Comparison of ENCODE assay signal across 1 cellular context in genomic region chr6:291697-292505, GRCh38.
TF ChIP-seq lines count a peak whose summit lies in the region.

A gene with protein sequence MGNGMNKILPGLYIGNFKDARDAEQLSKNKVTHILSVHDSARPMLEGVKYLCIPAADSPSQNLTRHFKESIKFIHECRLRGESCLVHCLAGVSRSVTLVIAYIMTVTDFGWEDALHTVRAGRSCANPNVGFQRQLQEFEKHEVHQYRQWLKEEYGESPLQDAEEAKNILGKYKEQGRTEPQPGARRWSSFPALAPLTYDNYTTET (plus strand): TSS chr6:292487. CDS start chr6:292540, 53 bp downstream.

TF ChIP-seq in HepG2, 621 proteins besides CTCF, POLR2A, EP300 and RAD21 (continued from another document and continues in another):
- TF ChIP-seq ZBTB4 (CRISPR knock-in tag; IDR thresholded peaks at IDR 0.05; ENCODE audit: borderline replicate concordance) (no peak), FOXO1 (CRISPR knock-in tag; IDR thresholded peaks at IDR 0.05) (peak; percentile 61), KDM1A (CRISPR knock-in tag; IDR thresholded peaks at IDR 0.05) (no peak), ZNF615 (CRISPR knock-in tag; IDR thresholded peaks at IDR 0.05; ENCODE audit: borderline replicate concordance) (no peak), ZNF274 (CRISPR knock-in tag; IDR thresholded peaks at IDR 0.05) (peak; percentile 74; the same call in 1 of the 2 replicates), PBX2 (CRISPR knock-in tag; IDR thresholded peaks at IDR 0.05) (no peak), ONECUT2 (CRISPR knock-in tag; IDR thresholded peaks at IDR 0.05) (no peak), HDAC1 (CRISPR knock-in tag; IDR thresholded peaks at IDR 0.05) (no peak), TCF7L2 (IDR thresholded peaks at IDR 0.05; ENCODE audit: low read depth, low read length) (no peak), ZNF670 (CRISPR knock-in tag; IDR thresholded peaks at IDR 0.05; ENCODE audit: borderline replicate concordance) (peak; percentile 66; the same call in 1 of the 2 replicates), ZNF614 (CRISPR knock-in tag; IDR thresholded peaks at IDR 0.05; ENCODE audit: borderline replicate concordance) (no peak), SOX6 (IDR thresholded peaks at IDR 0.05) (no peak), SOX6 (CRISPR knock-in tag; IDR thresholded peaks at IDR 0.05) (0 out of 2 replicates have a peak, but pooled peaks have one; percentile 28), SPEN (CRISPR knock-in tag; IDR thresholded peaks at IDR 0.05; ENCODE audit: low read depth) (peak; percentile 67), RFXANK (CRISPR knock-in tag; IDR thresholded peaks at IDR 0.05) (no peak), NAIF1 (CRISPR knock-in tag; IDR thresholded peaks at IDR 0.05; ENCODE audit: borderline replicate concordance) (peak; percentile 40; the same call in 1 of the 2 replicates), ADNP (CRISPR knock-in tag; IDR thresholded peaks at IDR 0.05) (no peak; the same call in 1 of the 2 replicates), ZNF367 (CRISPR knock-in tag; IDR thresholded peaks at IDR 0.05; ENCODE audit: borderline replicate concordance) (no peak), NFIB (CRISPR knock-in tag; IDR thresholded peaks at IDR 0.05; ENCODE audit: borderline replicate concordance) (no peak), ASH2L (IDR thresholded peaks at IDR 0.05; ENCODE audit: insufficient read length, low read depth, low read length) (no peak), ATRX (CRISPR knock-in tag; IDR thresholded peaks at IDR 0.05; ENCODE audit: borderline replicate concordance) (no peak), ZNF251 (CRISPR knock-in tag; IDR thresholded peaks at IDR 0.05) (no peak), ESRRA (CRISPR knock-in tag; IDR thresholded peaks at IDR 0.05; ENCODE audit: low read depth) (peak; percentile 31; the same call in 1 of the 2 replicates), RBFOX2 (IDR thresholded peaks at IDR 0.05; ENCODE audit: low read depth, low read length) (peak; percentile 87), SSRP1 (CRISPR knock-in tag; IDR thresholded peaks at IDR 0.05) (0 out of 2 replicates have a peak, but pooled peaks have one; percentile 8), ZSCAN9 (CRISPR knock-in tag; IDR thresholded peaks at IDR 0.05; ENCODE audit: borderline replicate concordance) (no peak), MAF1 (CRISPR knock-in tag; IDR thresholded peaks at IDR 0.05; ENCODE audit: borderline replicate concordance) (peak; percentile 25; the same call in 1 of the 2 replicates), POLR2AphosphoS2 (IDR thresholded peaks at IDR 0.05; ENCODE audit: low read depth, low read length) (no peak), SP4 (CRISPR knock-in tag; IDR thresholded peaks at IDR 0.05) (peak; percentile 55), USF2 (IDR thresholded peaks at IDR 0.05; ENCODE audit: low read depth, low read length) (no peak), USF2 (CRISPR knock-in tag; IDR thresholded peaks at IDR 0.05; ENCODE audit: borderline replicate concordance) (no peak), NRL (CRISPR knock-in tag; IDR thresholded peaks at IDR 0.05; ENCODE audit: borderline replicate concordance) (no peak), CCDC6 (CRISPR knock-in tag; IDR thresholded peaks at IDR 0.05) (peak; percentile 91), ZNF263 (CRISPR knock-in tag; IDR thresholded peaks at IDR 0.05) (peak; percentile 99), ARNT2 (CRISPR knock-in tag; IDR thresholded peaks at IDR 0.05; ENCODE audit: low read depth) (peak; percentile 95), ZNF660 (CRISPR knock-in tag; IDR thresholded peaks at IDR 0.05; ENCODE audit: borderline replicate concordance, low read depth) (no peak), RARA (CRISPR knock-in tag; IDR thresholded peaks at IDR 0.05) (peak; percentile 62), ZBTB20 (CRISPR knock-in tag; IDR thresholded peaks at IDR 0.05; ENCODE audit: borderline replicate concordance, low read depth) (no peak), SMARCE1 (IDR thresholded peaks at IDR 0.05; ENCODE audit: borderline replicate concordance) (no peak), RELA (CRISPR knock-in tag; IDR thresholded peaks at IDR 0.05) (no peak), ZNF331 (CRISPR knock-in tag; IDR thresholded peaks at IDR 0.05) (0 out of 2 replicates have a peak, but pooled peaks have one; percentile 6), SYNCRIP (IDR thresholded peaks at IDR 0.05; ENCODE audit: insufficient read depth, low read depth, low read length) (no peak), AHDC1 (CRISPR knock-in tag; IDR thresholded peaks at IDR 0.05; ENCODE audit: borderline replicate concordance) (no peak), ZNF256 (CRISPR knock-in tag; conservative IDR thresholded peaks at IDR 0.05) (0 out of 2 replicates have a peak, but pooled peaks have one; percentile 59), SIX4 (CRISPR knock-in tag; IDR thresholded peaks at IDR 0.05) (0 out of 2 replicates have a peak, but pooled peaks have one; percentile 27), SMYD3 (CRISPR knock-in tag; IDR thresholded peaks at IDR 0.05) (no peak), TFAP4 (IDR thresholded peaks at IDR 0.05; ENCODE audit: borderline replicate concordance, low read depth) (no peak), GFI1 (CRISPR knock-in tag; IDR thresholded peaks at IDR 0.05; ENCODE audit: borderline replicate concordance) (no peak; the same call in 1 of the 2 replicates), TCF7 (IDR thresholded peaks at IDR 0.05; ENCODE audit: low read depth) (no peak), ZMYM4 (CRISPR knock-in tag; IDR thresholded peaks at IDR 0.05) (no peak), ZNF672 (CRISPR knock-in tag; IDR thresholded peaks at IDR 0.05) (no peak), TBX2 (CRISPR knock-in tag; IDR thresholded peaks at IDR 0.05; ENCODE audit: borderline replicate concordance) (peak; percentile 54)
- TF ChIP-seq, protein P1, sequence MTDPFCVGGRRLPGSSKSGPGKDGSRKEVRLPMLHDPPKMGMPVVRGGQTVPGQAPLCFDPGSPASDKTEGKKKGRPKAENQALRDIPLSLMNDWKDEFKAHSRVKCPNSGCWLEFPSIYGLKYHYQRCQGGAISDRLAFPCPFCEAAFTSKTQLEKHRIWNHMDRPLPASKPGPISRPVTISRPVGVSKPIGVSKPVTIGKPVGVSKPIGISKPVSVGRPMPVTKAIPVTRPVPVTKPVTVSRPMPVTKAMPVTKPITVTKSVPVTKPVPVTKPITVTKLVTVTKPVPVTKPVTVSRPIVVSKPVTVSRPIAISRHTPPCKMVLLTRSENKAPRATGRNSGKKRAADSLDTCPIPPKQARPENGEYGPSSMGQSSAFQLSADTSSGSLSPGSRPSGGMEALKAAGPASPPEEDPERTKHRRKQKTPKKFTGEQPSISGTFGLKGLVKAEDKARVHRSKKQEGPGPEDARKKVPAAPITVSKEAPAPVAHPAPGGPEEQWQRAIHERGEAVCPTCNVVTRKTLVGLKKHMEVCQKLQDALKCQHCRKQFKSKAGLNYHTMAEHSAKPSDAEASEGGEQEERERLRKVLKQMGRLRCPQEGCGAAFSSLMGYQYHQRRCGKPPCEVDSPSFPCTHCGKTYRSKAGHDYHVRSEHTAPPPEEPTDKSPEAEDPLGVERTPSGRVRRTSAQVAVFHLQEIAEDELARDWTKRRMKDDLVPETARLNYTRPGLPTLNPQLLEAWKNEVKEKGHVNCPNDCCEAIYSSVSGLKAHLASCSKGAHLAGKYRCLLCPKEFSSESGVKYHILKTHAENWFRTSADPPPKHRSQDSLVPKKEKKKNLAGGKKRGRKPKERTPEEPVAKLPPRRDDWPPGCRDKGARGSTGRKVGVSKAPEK (CRISPR knock-in tag; IDR thresholded peaks at IDR 0.05; ENCODE audit: borderline replicate concordance) = no peak
- TF ChIP-seq, protein P2, sequence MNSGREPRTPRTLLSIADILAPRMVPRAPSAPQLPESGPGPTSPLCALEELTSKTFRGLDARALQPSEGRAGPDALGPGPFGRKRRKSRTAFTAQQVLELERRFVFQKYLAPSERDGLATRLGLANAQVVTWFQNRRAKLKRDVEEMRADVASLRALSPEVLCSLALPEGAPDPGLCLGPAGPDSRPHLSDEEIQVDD (CRISPR knock-in tag; IDR thresholded peaks at IDR 0.05; ENCODE audit: borderline replicate concordance) = no peak; the same call in 1 of the 2 replicates
- TF ChIP-seq, protein P3, sequence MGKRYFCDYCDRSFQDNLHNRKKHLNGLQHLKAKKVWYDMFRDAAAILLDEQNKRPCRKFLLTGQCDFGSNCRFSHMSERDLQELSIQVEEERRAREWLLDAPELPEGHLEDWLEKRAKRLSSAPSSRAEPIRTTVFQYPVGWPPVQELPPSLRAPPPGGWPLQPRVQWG (CRISPR knock-in tag; IDR thresholded peaks at IDR 0.05; ENCODE audit: borderline replicate concordance, low read depth) = no peak
